ENCODE assay signal across 10 cellular contexts in the genomic region with DNA sequence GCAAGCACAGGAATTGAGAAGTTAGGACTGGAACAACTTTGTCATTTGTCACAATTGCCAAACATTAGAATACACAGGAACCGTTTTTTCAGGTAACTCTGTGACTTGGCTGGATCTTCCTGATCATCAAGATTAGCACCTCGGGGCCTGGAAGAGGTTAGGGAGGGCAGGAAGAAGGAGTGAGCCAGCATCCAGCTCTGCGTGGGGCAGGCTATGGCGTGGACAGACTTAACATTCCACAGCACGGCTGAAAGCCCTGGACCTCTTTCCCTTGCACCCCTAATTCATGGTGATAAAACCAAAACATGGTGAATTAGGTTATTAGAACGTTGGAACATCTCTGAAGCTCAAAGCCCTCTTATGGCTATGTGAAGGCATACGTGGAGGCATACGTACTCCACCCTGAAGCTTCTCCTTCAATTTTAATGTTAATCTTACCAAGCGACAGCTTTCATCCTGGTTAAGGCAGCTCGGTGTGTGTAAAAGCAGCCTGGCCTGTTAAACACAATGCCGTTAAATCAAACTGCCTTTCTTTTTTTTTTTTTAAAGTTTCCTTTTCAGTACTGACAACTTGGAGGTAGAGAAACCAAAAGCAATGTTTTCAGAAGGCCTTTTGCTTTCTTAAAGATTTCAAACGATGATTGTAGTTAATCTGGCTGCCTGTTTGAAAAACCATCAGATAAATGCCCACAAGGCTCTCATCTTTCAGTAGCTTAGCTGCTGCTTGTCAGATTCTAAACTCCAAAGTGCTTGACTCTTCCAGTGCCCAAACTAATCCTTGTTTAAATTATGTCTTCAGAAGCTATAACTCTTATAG. TPM values are rescaled to one million over a fixed set of nuclear protein-coding genes. Genes with fewer than 3 reads are reported as not detected.
DNase-seq lines count a peak whose midpoint lies in the region; ATAC-seq and TF ChIP-seq lines count a peak whose summit lies in the region.
"Had no signal": no experiment of that assay in that cellular context is flagged by ENCODE, and none has a peak within 500 bp of the region (broad histone marks: within the 10 kb centered on the region; RNA-seq: fewer than 3 reads in every experiment).

No MANE protein-coding gene starts in this region.

- no peak for ATAC-seq in activated CD4-positive, alpha-beta T cell treated with anti-CD3 and anti-CD28 coated beads for 36 hours
- ATAC-seq in activated CD8-positive, alpha-beta T cell treated with anti-CD3 and anti-CD28 coated beads for 36 hours = no peak
- ATAC-seq in GM18505 (IDR thresholded peaks at IDR 0.05; ENCODE audit: unreplicated experiment) (no peak), GM18909 (IDR thresholded peaks at IDR 0.05; ENCODE audit: poor library complexity, unreplicated experiment) (no peak)

- intact Hi-C loops in activated CD4-positive, alpha-beta T cell treated with anti-CD3 and anti-CD28 coated beads for 36 hours (cut with DNase I, micrococcal nuclease) = no loop called here
- intact Hi-C loops in activated CD8-positive, alpha-beta T cell treated with anti-CD3 and anti-CD28 coated beads for 36 hours (cut with micrococcal nuclease) = no loop called here

- H3K4me3 ChIP-seq in subcutaneous abdominal adipose tissue (ENCODE audit: low read depth in 1 of 5, low read length in 5 of 5) = peak overlapping the region in 1 of 5 donors; percentile 34

- CTCF ChIA-PET in activated CD4-positive, alpha-beta T cell treated with anti-CD3 and anti-CD28 coated beads for 36 hours (lab: Charles Lee) = interaction anchor here (0.7 to 7.2 kb wide), 11 partner anchors 8 to 304 kb away, joined by 3 to 35 read pairs (median 4); no protein-coding TSS in a partner anchor
- CTCF ChIA-PET in activated CD8-positive, alpha-beta T cell treated with anti-CD3 and anti-CD28 coated beads for 36 hours (lab: Charles Lee) = interaction anchor here (0.8 to 2.5 kb wide), 10 partner anchors 10 to 204 kb away, joined by 3 to 8 read pairs (median 4); no protein-coding TSS in a partner anchor

- H3K9me3 ChIP-seq in subcutaneous abdominal adipose tissue (ENCODE audit: control insufficient read depth in 5 of 5, low read length in 5 of 5) = no peaks in the 10 kb centered on the region

- peaks cover 2 to 52% (median 44%) of the 10 kb centered on the region in 5 donors for H3K4me1 ChIP-seq in subcutaneous abdominal adipose tissue (ENCODE audit: control insufficient read depth in 5 of 5, insufficient read depth in 5 of 5, low read length in 5 of 5)

- peak; percentile 22 for DNase-seq in activated CD4-positive, alpha-beta T cell treated with anti-CD3 and anti-CD28 coated beads for 36 hours
- DNase-seq in activated CD4-positive, alpha-beta T cell treated with anti-CD3 and anti-CD28 coated beads, Interleukin-2, amount 50 U/mL, for 4 hours = no peak
- DNase-seq in activated CD8-positive, alpha-beta T cell treated with anti-CD3 and anti-CD28 coated beads for 36 hours = no peak
- DNase-seq in iris pigment epithelial cell (ENCODE audit: low read depth) (peak; percentile 63), retina (no peak)
- DNase-seq: 8988T, SIG-M5 had no signal

- H3K27ac Mint-ChIP-seq in activated CD4-positive, alpha-beta T cell treated with anti-CD3 and anti-CD28 coated beads for 36 hours = peak overlapping the region; percentile 94
- H3K27ac Mint-ChIP-seq in activated CD8-positive, alpha-beta T cell treated with anti-CD3 and anti-CD28 coated beads for 36 hours = peak overlapping the region; percentile 91

- peaks cover 49% of the 10 kb centered on the region for H3K4me1 Mint-ChIP-seq in activated CD4-positive, alpha-beta T cell treated with anti-CD3 and anti-CD28 coated beads for 36 hours
- peaks cover 46% of the 10 kb centered on the region for H3K4me1 Mint-ChIP-seq in activated CD8-positive, alpha-beta T cell treated with anti-CD3 and anti-CD28 coated beads for 36 hours (ENCODE audit: low read depth)

- H3K4me3 Mint-ChIP-seq in activated CD4-positive, alpha-beta T cell treated with anti-CD3 and anti-CD28 coated beads for 36 hours = peak overlapping the region; percentile 68
- peak overlapping the region; percentile 68 for H3K4me3 Mint-ChIP-seq in activated CD8-positive, alpha-beta T cell treated with anti-CD3 and anti-CD28 coated beads for 36 hours

- H3K9me3 Mint-ChIP-seq in activated CD4-positive, alpha-beta T cell treated with anti-CD3 and anti-CD28 coated beads for 36 hours (ENCODE audit: low read depth) = no peaks in the 10 kb centered on the region
- H3K9me3 Mint-ChIP-seq in activated CD8-positive, alpha-beta T cell treated with anti-CD3 and anti-CD28 coated beads for 36 hours = no peaks in the 10 kb centered on the region

- TF ChIP-seq POLR2A in GM18505 (IDR thresholded peaks at IDR 0.05; ENCODE audit: borderline replicate concordance, extremely low read depth, insufficient read depth, insufficient read length) = no peak

- peak overlapping the region; percentile 13 for H3K27ac ChIP-seq in subcutaneous abdominal adipose tissue (ENCODE audit: low read depth, low read length)

- peaks cover 0 to 3% (median 0%) of the 10 kb centered on the region in 5 donors for H3K36me3 ChIP-seq in subcutaneous abdominal adipose tissue (ENCODE audit: control insufficient read depth in 5 of 5, insufficient read depth in 5 of 5, low read length in 5 of 5)

- H3K9ac ChIP-seq in subcutaneous abdominal adipose tissue (ENCODE audit: low read length in 5 of 5) = peak overlapping the region in 2 of 5 donors; percentile 8 to 30

- peaks cover 4% of the 10 kb centered on the region for H3K36me3 Mint-ChIP-seq in activated CD4-positive, alpha-beta T cell treated with anti-CD3 and anti-CD28 coated beads for 36 hours (ENCODE audit: low read depth)
- no peaks in the 10 kb centered on the region for H3K36me3 Mint-ChIP-seq in activated CD8-positive, alpha-beta T cell treated with anti-CD3 and anti-CD28 coated beads for 36 hours (ENCODE audit: low read depth)

- peaks cover 0 to 3% (median 0%) of the 10 kb centered on the region in 5 donors for H3K27me3 ChIP-seq in subcutaneous abdominal adipose tissue (ENCODE audit: control insufficient read depth in 5 of 5, insufficient read depth in 4 of 5, low read length in 5 of 5)

- POLR2A ChIA-PET in activated CD4-positive, alpha-beta T cell treated with anti-CD3 and anti-CD28 coated beads for 36 hours (lab: Charles Lee) = interaction anchor here (0.7 to 1.2 kb wide), 4 partner anchors 14 to 326 kb away, joined by 3 read pairs; no protein-coding TSS in a partner anchor
- POLR2A ChIA-PET in activated CD8-positive, alpha-beta T cell treated with anti-CD3 and anti-CD28 coated beads for 36 hours (lab: Charles Lee) = interaction anchor here (0.7 to 1.3 kb wide), 8 partner anchors 10 to 282 kb away, joined by 3 to 4 read pairs (median 4); no protein-coding TSS in a partner anchor

- no peak for TF ChIP-seq CTCF in activated CD8-positive, alpha-beta T cell treated with anti-CD3 and anti-CD28 coated beads for 36 hours (IDR thresholded peaks at IDR 0.05)

- H3K27me3 Mint-ChIP-seq in activated CD4-positive, alpha-beta T cell treated with anti-CD3 and anti-CD28 coated beads for 36 hours = no peaks in the 10 kb centered on the region
- no peaks in the 10 kb centered on the region for H3K27me3 Mint-ChIP-seq in activated CD8-positive, alpha-beta T cell treated with anti-CD3 and anti-CD28 coated beads for 36 hours

RNA-seq across cellular contexts. Expression of a gene that starts 4.5 kb away (rescaled TPM):
- 10 to 100 TPM; 21.2 to 24.8 TPM for total RNA-seq in activated CD4-positive, alpha-beta T cell treated with anti-CD3 and anti-CD28 coated beads for 36 hours
- total RNA-seq in activated CD8-positive, alpha-beta T cell treated with anti-CD3 and anti-CD28 coated beads for 36 hours = 10 to 100 TPM; 14.8 to 15.6 TPM

RNA-seq across cellular contexts. Expression of a gene that starts 33.2 kb away (rescaled TPM):
- total RNA-seq in activated CD4-positive, alpha-beta T cell treated with anti-CD3 and anti-CD28 coated beads for 36 hours = 100 to 1,000 TPM; 160 to 217 TPM
- 100 to 1,000 TPM; 198 to 203 TPM for total RNA-seq in activated CD8-positive, alpha-beta T cell treated with anti-CD3 and anti-CD28 coated beads for 36 hours

RNA-seq across cellular contexts. Expression of a gene that starts 46.3 kb away (rescaled TPM):
- 10 to 100 TPM; 38.7 to 44.7 TPM for total RNA-seq in activated CD4-positive, alpha-beta T cell treated with anti-CD3 and anti-CD28 coated beads for 36 hours
- total RNA-seq in activated CD8-positive, alpha-beta T cell treated with anti-CD3 and anti-CD28 coated beads for 36 hours = 10 to 100 TPM; 45.9 to 50.3 TPM

Comparison
In these comparisons a context has a peak if more than half of its experiments do, and no peak if none do; other contexts are left out.
1. DNase-seq: peak in activated CD4-positive, alpha-beta T cell treated with anti-CD3 and anti-CD28 coated beads for 36 hours (single experiment) and iris pigment epithelial cell (single experiment); none in activated CD4-positive, alpha-beta T cell treated with anti-CD3 and anti-CD28 coated beads, Interleukin-2, amount 50 U/mL, for 4 hours (0 of 2), activated CD8-positive, alpha-beta T cell treated with anti-CD3 and anti-CD28 coated beads for 36 hours (single experiment) and retina (single experiment).